Comparison of ENCODE assay signal across 8 cellular contexts in the genomic region with DNA sequence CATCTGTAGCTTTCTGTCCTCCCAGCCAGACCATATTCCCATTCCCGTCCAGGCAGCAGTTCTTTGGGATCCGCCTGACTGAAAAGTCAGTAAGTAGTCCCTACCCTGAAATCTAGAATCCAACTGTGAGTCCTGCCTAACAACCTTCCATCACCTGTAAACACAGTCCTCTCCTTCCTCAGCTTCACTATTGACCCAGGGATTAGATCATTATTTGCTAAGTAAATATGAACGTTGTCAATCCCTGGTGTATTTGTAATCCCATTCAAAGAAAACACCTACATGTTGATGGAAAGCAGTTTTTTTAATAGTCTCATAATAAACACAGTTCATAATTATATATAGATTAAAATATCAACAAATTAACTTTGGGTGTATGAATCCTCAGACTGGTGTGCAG. TPM values are rescaled to one million over a fixed set of nuclear protein-coding genes. Genes with fewer than 3 reads are reported as not detected.
A peak's percentile ranks its signal among the peaks of the same experiment; 100 is the strongest.
DNase-seq lines count a peak whose midpoint lies in the region; ATAC-seq, FAIRE-seq and TF ChIP-seq lines count a peak whose summit lies in the region.

No MANE protein-coding gene starts in this region.

- H2BK5ac ChIP-seq in mesenchymal stem cell (ENCODE audit: low read depth, low read length, poor library complexity, severe bottlenecking) = no peak overlapping the region

- no peak overlapping the region for H2BK12ac ChIP-seq in mesenchymal stem cell (ENCODE audit: low read length in 2 of 2)

- H3K36me3 ChIP-seq in astrocyte (ENCODE audit: insufficient read depth, low read length) = no peaks in the 10 kb centered on the region
- H3K36me3 ChIP-seq in mesenchymal stem cell (ENCODE audit: control insufficient read depth in 1 of 2, insufficient read depth in 2 of 2, low read depth in 1 of 2, low read length in 2 of 2) = peaks cover 0 to 23% of the 10 kb centered on the region in 2 experiments

- H3K9ac ChIP-seq in astrocyte (ENCODE audit: low read length) = peak overlapping the region; percentile 81
- peak overlapping the region; percentile 92 for H3K9ac ChIP-seq in mesenchymal stem cell (ENCODE audit: low read length)

- H3K4me1 ChIP-seq in astrocyte (ENCODE audit: insufficient read depth, low read length) (peaks cover 11% of the 10 kb centered on the region), mesenchymal stem cell (ENCODE audit: control insufficient read depth, insufficient read depth, low read depth, low read length) (peaks cover 3% of the 10 kb centered on the region)

- no peaks in the 10 kb centered on the region for H3K9me3 Mint-ChIP-seq in astrocyte (ENCODE audit: unreplicated experiment)

- no peak overlapping the region for H2BK120ac ChIP-seq in mesenchymal stem cell (ENCODE audit: low read depth, low read length)

- no peak overlapping the region for H4K8ac ChIP-seq in mesenchymal stem cell (ENCODE audit: low read length)

- peak overlapping the region; percentile 92 for H2AFZ ChIP-seq in astrocyte (ENCODE audit: low read depth, low read length)
- H2AFZ ChIP-seq in mesenchymal stem cell (ENCODE audit: low read depth, low read length) = peak overlapping the region; percentile 96

- peaks cover 9% of the 10 kb centered on the region for H3K79me2 ChIP-seq in astrocyte (ENCODE audit: insufficient read depth, low read length)

- no peaks in the 10 kb centered on the region for H3K36me3 Mint-ChIP-seq in astrocyte (ENCODE audit: low read depth, unreplicated experiment)

- no peaks in the 10 kb centered on the region for H4K20me1 ChIP-seq in astrocyte (ENCODE audit: insufficient read depth, low read length)

- peak overlapping the region; percentile 95 for H3K4me2 ChIP-seq in astrocyte (ENCODE audit: low read length)
- H3K4me2 ChIP-seq in mesenchymal stem cell (ENCODE audit: low read length, poor library complexity, severe bottlenecking) = peak overlapping the region; percentile 95

- no peak overlapping the region for H3K4ac ChIP-seq in mesenchymal stem cell (ENCODE audit: low read depth in 1 of 2, low read length in 2 of 2)

- H3K27me3 Mint-ChIP-seq in astrocyte (ENCODE audit: low read depth, unreplicated experiment) = no peaks in the 10 kb centered on the region

- H4K91ac ChIP-seq in mesenchymal stem cell (ENCODE audit: low read length) = no peak overlapping the region

- peaks cover 4% of the 10 kb centered on the region for H3K4me1 Mint-ChIP-seq in astrocyte (ENCODE audit: low read depth, unreplicated experiment)

- ATAC-seq in HG03342 (IDR thresholded peaks at IDR 0.05; ENCODE audit: unreplicated experiment) = no peak

- H3K27ac Mint-ChIP-seq in astrocyte (ENCODE audit: unreplicated experiment) = peak overlapping the region; percentile 56

- 18% methylated on average over 2 of the region's 3 CpGs for WGBS in mesenchymal stem cell

- no peak overlapping the region for H2BK15ac ChIP-seq in mesenchymal stem cell (ENCODE audit: low read depth, poor library complexity, severe bottlenecking)

- H2AK5ac ChIP-seq in mesenchymal stem cell (ENCODE audit: low read length, severe bottlenecking) = no peak overlapping the region

- H3K18ac ChIP-seq in mesenchymal stem cell (ENCODE audit: low read depth in 1 of 2, low read length in 2 of 2) = no peak overlapping the region

- no peaks in the 10 kb centered on the region for H3K27me3 ChIP-seq in astrocyte (ENCODE audit: insufficient read depth, low read length)
- H3K27me3 ChIP-seq in mesenchymal stem cell (ENCODE audit: control insufficient read depth in 1 of 2, insufficient read depth in 1 of 2, low read length in 2 of 2) = no peaks in the 10 kb centered on the region

- H3K4me3 Mint-ChIP-seq in astrocyte (ENCODE audit: unreplicated experiment) = peak overlapping the region; percentile 94

- H3K79me1 ChIP-seq in mesenchymal stem cell (replicated peaks; ENCODE audit: low read length, poor library complexity, severe bottlenecking) = peaks cover 2% of the 10 kb centered on the region

- FAIRE-seq in astrocyte (lab: Jason Lieb, UNC) (no peak), frontal cortex (lab: Jason Lieb, UNC) (no peak)

- no peak for TF ChIP-seq CTCF in astrocyte (IDR thresholded peaks at IDR 0.05; ENCODE audit: insufficient read depth, low read depth, low read length)

- H3K14ac ChIP-seq in mesenchymal stem cell (ENCODE audit: low read length in 2 of 2) = no peak overlapping the region

- H3K27ac ChIP-seq in astrocyte (ENCODE audit: low read depth, low read length) = no peak overlapping the region
- H3K27ac ChIP-seq in mesenchymal stem cell (ENCODE audit: low read length, poor library complexity, severe bottlenecking) = no peak overlapping the region

- H3K23ac ChIP-seq in mesenchymal stem cell (ENCODE audit: low read length in 2 of 2) = no peak overlapping the region

- H3K9me3 ChIP-seq in astrocyte (ENCODE audit: insufficient read depth, low read depth, low read length) (no peaks in the 10 kb centered on the region), mesenchymal stem cell (ENCODE audit: control insufficient read depth, low read length) (no peaks in the 10 kb centered on the region)

- peak; percentile 44 for DNase-seq in COLO668 (lab: John Stamatoyannopoulos, UW; ENCODE audit: unreplicated experiment)
- DNase-seq in M059J (ENCODE audit: low read depth) = peak; percentile 0
- DNase-seq in astrocyte (ENCODE audit: low read depth) = no peak
- DNase-seq in mesenchymal stem cell = no peak
- DNase-seq in NCI-H187 (lab: John Stamatoyannopoulos, UW) = no peak
- no peak for DNase-seq in HK-2 (ENCODE audit: unreplicated experiment)
- DNase-seq in frontal cortex (ENCODE audit: low spot score in 2 of 2) = no peak

- H3K4me3 ChIP-seq in astrocyte (ENCODE audit: insufficient read depth, low read depth, low read length) (peak overlapping the region; percentile 80), mesenchymal stem cell (ENCODE audit: insufficient read depth in 1 of 2, low read depth in 1 of 2, low read length in 2 of 2) (peak overlapping the region in 1 of 2 experiments; percentile 92)

RNA-seq across cellular contexts. Expression of a gene that starts 0.7 kb away (rescaled TPM):
- total RNA-seq in M059J (2014; rRNA removed; shearing (Covaris generic)) = 0.42 TPM in 1 of 2 replicates, not detected in the other
- total RNA-seq in astrocyte (1.1 and 1.2 TPM in 2 replicates), frontal cortex (4.1 TPM)
- polyA plus RNA-seq in mesenchymal stem cell (2013, experiment 1 of 2) = 0.36 TPM
- 0.34 TPM for polyA plus RNA-seq in mesenchymal stem cell (2013, experiment 2 of 2)

RNA-seq across cellular contexts. Expression of a gene that starts 0.8 kb away (rescaled TPM):
- 20.3 and 21.1 TPM in 2 replicates for total RNA-seq in M059J (2014; rRNA removed; shearing (Covaris generic))
- 13.6 and 13.7 TPM in 2 replicates for total RNA-seq in astrocyte
- 7.4 TPM for polyA plus RNA-seq in mesenchymal stem cell (2013, experiment 1 of 2)
- polyA plus RNA-seq in mesenchymal stem cell (2013, experiment 2 of 2) = 9.6 TPM
- 34.6 TPM for total RNA-seq in frontal cortex

Comparison
In these comparisons a context has a peak if more than half of its experiments do, and no peak if none do; other contexts are left out.
1. DNase-seq: peak in COLO668 (single experiment) and M059J (single experiment); none in astrocyte (single experiment), mesenchymal stem cell (single experiment), NCI-H187 (0 of 2), HK-2 (single experiment) and frontal cortex (0 of 2).